Comparison of ENCODE assay signal across 16 cellular contexts in genomic region chr10:101446947-101447346, GRCh38.
DNase-seq lines count a peak whose midpoint lies in the region; ATAC-seq and TF ChIP-seq lines count a peak whose summit lies in the region.
"Had no signal": no experiment of that assay in that cellular context is flagged by ENCODE, and none has a peak within 500 bp of the region (broad histone marks: within the 10 kb centered on the region; RNA-seq: fewer than 3 reads in every experiment).

No MANE protein-coding gene starts in this region.

- H3K27me3 ChIP-seq in BE2C (no peaks in the 10 kb centered on the region), cardiac muscle cell (no peaks in the 10 kb centered on the region)

- intact Hi-C loops in sciatic nerve (cut with DNase I), result no loop called here

- H3K36me3 ChIP-seq in BE2C (no peaks in the 10 kb centered on the region), cardiac muscle cell (no peaks in the 10 kb centered on the region)

- TF ChIP-seq CTCF in BE2C (IDR thresholded peaks at IDR 0.05; ENCODE audit: low read depth, low read length) (no peak), cardiac muscle cell (IDR thresholded peaks at IDR 0.05; ENCODE audit: low read depth, low read length) (no peak)

- H3K4me3 ChIP-seq in BE2C (ENCODE audit: low read depth, low read length), result no peak overlapping the region
- no peak overlapping the region for H3K4me3 ChIP-seq in cardiac muscle cell
- H3K4me3 ChIP-seq: A549 had no signal

- DNase-seq in BE2C (peak; percentile 13), SK-N-DZ (ENCODE audit: low spot score) (peak; percentile 24), cardiac muscle cell (ENCODE audit: low read depth in 1 of 2, low spot score in 1 of 2) (peak in 1 of 2 donors; percentile 56), myocyte (ENCODE audit: low read depth) (peak; percentile 50), NCI-H524 (lab: John Stamatoyannopoulos, UW) (no peak), SIG-M5 treated with dmso at 0.1 percent for 504 hours (lab: John Stamatoyannopoulos, UW; ENCODE audit: unreplicated experiment) (no peak), sciatic nerve (ENCODE audit: low spot score) (no peak)
- DNase-seq in activated CD4-positive, CD25-positive, alpha-beta regulatory T cell treated with anti-CD3 and anti-CD28 coated beads, Interleukin-2, amount 50 U/mL, for 72 hours, result no peak
- DNase-seq: DMS53; GDM1; Kasumi-1; NCI-H1694; NCI-H2081; NCI-H748 treated with DMSO at 0.1 percent for 48 hours; NK-92 treated with Interleukin-12 subunit alpha and Interleukin-12 subunit beta, amount 100 ng/mL, for 24 hours had no signal

- H3K4me1 ChIP-seq in BE2C (peaks cover 18% of the 10 kb centered on the region), cardiac muscle cell (ENCODE audit: low read depth) (peaks cover 55% of the 10 kb centered on the region)
- H3K4me1 ChIP-seq: A549 had no signal

- peak overlapping the region; percentile 74 for H3K27ac ChIP-seq in cardiac muscle cell
- H3K27ac ChIP-seq: A549 had no signal

- ATAC-seq in sciatic nerve, result no peak
- ATAC-seq: A549 had no signal

- no peaks in the 10 kb centered on the region for H3K9me3 ChIP-seq in BE2C
- H3K9me3 ChIP-seq in cardiac muscle cell (ENCODE audit: low read depth), result no peaks in the 10 kb centered on the region
- H3K9me3 ChIP-seq: A549 had no signal

Comparison
In these comparisons a context has a peak if more than half of its experiments do, and no peak if none do; other contexts are left out.
1. DNase-seq: peak in BE2C (single experiment), SK-N-DZ (single experiment) and myocyte (single experiment); none in NCI-H524 (0 of 2), SIG-M5 treated with dmso at 0.1 percent for 504 hours (single experiment), activated CD4-positive, CD25-positive, alpha-beta regulatory T cell treated with anti-CD3 and anti-CD28 coated beads, Interleukin-2, amount 50 U/mL, for 72 hours (single experiment) and sciatic nerve (single experiment).